22 cellular contexts compared by ENCODE assay signal in the genomic region with DNA sequence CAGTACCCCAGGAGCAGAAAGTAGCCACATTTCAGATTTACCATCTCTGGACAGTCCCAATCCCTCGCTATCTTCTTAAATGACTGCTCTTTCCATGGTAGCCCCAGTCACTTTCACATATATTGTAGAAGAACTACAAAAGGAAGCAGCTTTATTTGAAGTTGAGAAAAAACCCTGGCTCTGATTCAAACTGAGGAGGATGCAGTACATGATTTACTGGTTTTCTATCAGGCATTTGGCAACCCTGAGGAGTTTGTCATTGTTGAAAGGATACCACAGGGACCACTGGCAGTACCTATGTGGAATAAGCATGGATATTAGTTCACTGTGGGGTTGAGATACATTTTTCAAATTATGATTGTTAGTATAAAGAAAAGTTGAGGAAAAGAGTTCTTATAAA.
"Had no signal": no experiment of that assay in that cellular context is flagged by ENCODE, and none has a peak within 500 bp of the region (broad histone marks: within the 10 kb centered on the region; RNA-seq: fewer than 3 reads in every experiment).

No MANE protein-coding gene starts in this region.

- H3K27me3 ChIP-seq: hepatocyte, neutrophil, pancreas, thyroid gland had no signal

- H3K9me3 ChIP-seq: left ventricle myocardium inferior, neutrophil, pancreas, psoas muscle, thyroid gland had no signal

- H3K4me3 ChIP-seq: hepatocyte, left ventricle myocardium inferior, pancreas, psoas muscle, thyroid gland had no signal

- H3K4me1 ChIP-seq: left ventricle myocardium inferior, pancreas, psoas muscle, thyroid gland had no signal

- ATAC-seq: natural killer cell; pancreas; psoas muscle; right cardiac atrium; stimulated activated naive CD8-positive, alpha-beta T cell treated with anti-CD3 and anti-CD28 coated beads, Interleukin-15, Interleukin-2, amounts not matched to agents 100 U/mL and 50 U/mL, for 24 hours; T-cell had no signal

- DNase-seq: activated CD4-positive, alpha-beta T cell treated with anti-CD3 and anti-CD28 coated beads for 1 hour; activated gamma-delta T cell treated with Interleukin-2 at 50 U/mL for 16 hours; activated T-cell treated with anti-CD3 and anti-CD28 coated beads, Interleukin-2, amount 50 U/mL, for 1 hour; cerebellar nuclear complex; cortex of kidney; endodermal cell; glutamatergic neuron; immature natural killer cell; kidney glomerular epithelial cell; left ventricle myocardium inferior; midbrain; natural killer cell; pancreas; psoas muscle; right cardiac atrium; stimulated activated CD4-positive, alpha-beta T cell treated with anti-CD3 and anti-CD28 coated beads, Interleukin-12 subunit alpha, Interleukin-12 subunit beta, amount 100 ng/mL, for 4 hours; stimulated activated CD4-positive, alpha-beta T cell treated with anti-CD3 and anti-CD28 coated beads, Interleukin-4, amount 100 ng/mL, for 4 hours; stimulated activated naive CD8-positive, alpha-beta T cell treated with anti-CD3 and anti-CD28 coated beads, Interleukin-15, Interleukin-2, amounts not matched to agents 100 U/mL and 50 U/mL, for 24 hours; T-cell; thyroid gland had no signal

- H3K36me3 ChIP-seq: left ventricle myocardium inferior, neutrophil, pancreas, thyroid gland had no signal

- H3K27ac ChIP-seq: hepatocyte, left ventricle myocardium inferior, neutrophil, pancreas, psoas muscle, thyroid gland had no signal
